Comparison of ENCODE assay signal across 18 cellular contexts in genomic region chr14:99239661-99240092, GRCh38. TPM values are rescaled to one million over a fixed set of nuclear protein-coding genes. Genes with fewer than 3 reads are reported as not detected.
DNase-seq lines count a peak whose midpoint lies in the region; ATAC-seq, FAIRE-seq and TF ChIP-seq lines count a peak whose summit lies in the region.
"Had no signal": no experiment of that assay in that cellular context is flagged by ENCODE, and none has a peak within 500 bp of the region (broad histone marks: within the 10 kb centered on the region; RNA-seq: fewer than 3 reads in every experiment).

No MANE protein-coding gene starts in this region.

- H3K36me3 ChIP-seq in breast epithelium (no peaks in the 10 kb centered on the region), esophagus squamous epithelium (peaks cover 0 to 12% (median 0%) of the 10 kb centered on the region in 3 donors)
- H3K36me3 ChIP-seq: MG63, tibial nerve had no signal

- intact Hi-C loops in MCF 10A (cut with micrococcal nuclease) (no loop called here), breast epithelium (cut with DNase I; ENCODE audit: low total_unique reads) (no loop called here), esophagus squamous epithelium (cut with DNase I) (no loop called here)
- intact Hi-C loops in activated CD4-positive, alpha-beta memory T cell treated with anti-CD3 and anti-CD28 coated beads for 36 hours (cut with micrococcal nuclease), result no loop called here

- DNase-seq in MCF 10A (ENCODE audit: unreplicated experiment), result peak; percentile 11
- no peak for DNase-seq in breast epithelium (ENCODE audit: low spot score in 2 of 2)
- no peak for DNase-seq in activated CD4-positive, alpha-beta memory T cell treated with anti-CD3 and anti-CD28 coated beads for 36 hours
- DNase-seq in esophagus squamous epithelium (lab: John Stamatoyannopoulos, UW), result no peak
- DNase-seq in urothelium cell line (ENCODE audit: low spot score), result peak; percentile 36
- DNase-seq in NK-92 treated with Interleukin-12 subunit alpha and Interleukin-12 subunit beta, amount 100 ng/mL, for 24 hours (lab: John Stamatoyannopoulos, UW), result no peak
- DNase-seq in NCI-H345 treated with DMSO at 0.1 percent for 48 hours (lab: John Stamatoyannopoulos, UW; ENCODE audit: unreplicated experiment), result no peak
- DNase-seq: activated CD8-positive, alpha-beta memory T cell treated with anti-CD3 and anti-CD28 coated beads, Interleukin-2, amount 50 U/mL, for 4 hours; body of pancreas; DMS53; islet precursor cell; MG63; NCI-H2029 treated with DMSO at 0.1 percent for 48 hours had no signal

- ATAC-seq in HG03139 (IDR thresholded peaks at IDR 0.05; ENCODE audit: unreplicated experiment), result no peak
- ATAC-seq: body of pancreas had no signal

- no peak for FAIRE-seq in urothelium cell line (lab: Jason Lieb, UNC)
- FAIRE-seq: endometrium, TTC549 had no signal

- H3K4me3 ChIP-seq in breast epithelium (no peak overlapping the region), esophagus squamous epithelium (no peak overlapping the region)
- H3K4me3 ChIP-seq: body of pancreas, MG63, tibial nerve had no signal

- H3K9me3 ChIP-seq in breast epithelium, result no peaks in the 10 kb centered on the region
- H3K9me3 ChIP-seq in esophagus squamous epithelium, result no peaks in the 10 kb centered on the region
- H3K9me3 ChIP-seq: body of pancreas, MG63 had no signal

- peaks cover 10% of the 10 kb centered on the region for H3K4me1 Mint-ChIP-seq in MCF 10A (ENCODE audit: insufficient read depth, unreplicated experiment)
- H3K4me1 Mint-ChIP-seq in activated CD4-positive, alpha-beta memory T cell treated with anti-CD3 and anti-CD28 coated beads for 36 hours (ENCODE audit: low read depth), result peaks cover 84% of the 10 kb centered on the region

- H3K36me3 Mint-ChIP-seq in MCF 10A (ENCODE audit: insufficient read depth, unreplicated experiment), result no peaks in the 10 kb centered on the region
- peaks cover 34% of the 10 kb centered on the region for H3K36me3 Mint-ChIP-seq in activated CD4-positive, alpha-beta memory T cell treated with anti-CD3 and anti-CD28 coated beads for 36 hours

- CTCF ChIA-PET in MCF 10A (lab: Yijun Ruan, JAX), result interaction anchor here (0.5 kb wide), 1 partner anchor 10 kb away, joined by 5 read pairs; no protein-coding TSS in a partner anchor
- CTCF ChIA-PET in activated CD4-positive, alpha-beta memory T cell treated with anti-CD3 and anti-CD28 coated beads for 36 hours (lab: Charles Lee), result interaction anchor here (0.9 to 1.7 kb wide), 6 partner anchors 9 to 149 kb away, joined by 3 to 6 read pairs (median 3); partner anchors contain the start of gene BCL11B

- H3K27ac ChIP-seq in breast epithelium (no peak overlapping the region), esophagus squamous epithelium (peak overlapping the region in 3 of 4 donors; percentile 14 to 42 (median 34))
- H3K27ac ChIP-seq: body of pancreas, tibial nerve had no signal

- TF ChIP-seq POLR2A in breast epithelium (IDR thresholded peaks at IDR 0.05) (no peak), esophagus squamous epithelium (IDR thresholded peaks at IDR 0.05) (no peak)

- H3K9me3 Mint-ChIP-seq in MCF 10A (ENCODE audit: unreplicated experiment), result peaks cover 7% of the 10 kb centered on the region
- no peaks in the 10 kb centered on the region for H3K9me3 Mint-ChIP-seq in activated CD4-positive, alpha-beta memory T cell treated with anti-CD3 and anti-CD28 coated beads for 36 hours

- no peaks in the 10 kb centered on the region for H3K27me3 Mint-ChIP-seq in MCF 10A (ENCODE audit: insufficient read depth, unreplicated experiment)
- no peaks in the 10 kb centered on the region for H3K27me3 Mint-ChIP-seq in activated CD4-positive, alpha-beta memory T cell treated with anti-CD3 and anti-CD28 coated beads for 36 hours

- H3K4me1 ChIP-seq in breast epithelium, result no peaks in the 10 kb centered on the region
- H3K4me1 ChIP-seq in esophagus squamous epithelium, result peaks cover 9 to 54% (median 30%) of the 10 kb centered on the region in 3 donors
- H3K4me1 ChIP-seq: body of pancreas, tibial nerve had no signal

- peak overlapping the region; percentile 1 for H3K4me3 Mint-ChIP-seq in MCF 10A (ENCODE audit: unreplicated experiment)
- H3K4me3 Mint-ChIP-seq in activated CD4-positive, alpha-beta memory T cell treated with anti-CD3 and anti-CD28 coated beads for 36 hours, result peak overlapping the region; percentile 55

- no peak overlapping the region for H3K27ac Mint-ChIP-seq in MCF 10A (ENCODE audit: low read depth, unreplicated experiment)
- H3K27ac Mint-ChIP-seq in activated CD4-positive, alpha-beta memory T cell treated with anti-CD3 and anti-CD28 coated beads for 36 hours, result peak overlapping the region; percentile 96
- H3K27ac Mint-ChIP-seq: progenitor cell of endocrine pancreas had no signal

- H3K27me3 ChIP-seq in breast epithelium, result peaks cover 0 to 14% of the 10 kb centered on the region in 2 donors
- peaks cover 0 to 14% (median 0%) of the 10 kb centered on the region in 4 donors for H3K27me3 ChIP-seq in esophagus squamous epithelium
- H3K27me3 ChIP-seq: body of pancreas, MG63 had no signal

- no TSS peak for BruUV-seq in MCF 10A (replicated peaks; lab: Mats Ljungman, UMichigan)

- TF ChIP-seq CTCF in MCF 10A (IDR thresholded peaks at IDR 0.05; ENCODE audit: unreplicated experiment), result no peak
- no peak for TF ChIP-seq CTCF in breast epithelium (IDR thresholded peaks at IDR 0.05)
- no peak for TF ChIP-seq CTCF in esophagus squamous epithelium (IDR thresholded peaks at IDR 0.05)

- 11 to 12% methylated on average over 6 to 7 of the region's 7 CpGs for WGBS in esophagus squamous epithelium, 2 donors

- POLR2A ChIA-PET in MCF 10A (lab: Yijun Ruan, JAX), result no interaction called here
- POLR2A ChIA-PET in activated CD4-positive, alpha-beta memory T cell treated with anti-CD3 and anti-CD28 coated beads for 36 hours (lab: Charles Lee), result interaction anchor here (23.9 kb wide), 1 partner anchor 26 kb away, joined by 425 read pairs; the partner anchor contains the start of gene BCL11B

RNA-seq across cellular contexts. Expression of gene BCL11B, which starts 32.3 kb away (rescaled TPM):
- total RNA-seq in MCF 10A (2022) (0.84 and 1.4 TPM in 2 replicates), breast epithelium (1 to 10 TPM in 2 of 3 donors, under 1 TPM in 1; 0.96 to 3.9 (median 2.6) TPM), esophagus squamous epithelium (10 to 100 TPM; 10.1 to 19.3 (median 12.9) TPM)
- total RNA-seq in activated CD4-positive, alpha-beta memory T cell treated with anti-CD3 and anti-CD28 coated beads for 36 hours, result 10 to 100 TPM; 48.9 to 49.1 TPM

Comparison
In these comparisons a context has a peak if more than half of its experiments do, and no peak if none do; other contexts are left out.
1. DNase-seq: peak in MCF 10A (single experiment) and urothelium cell line (single experiment); none in breast epithelium (0 of 2), activated CD4-positive, alpha-beta memory T cell treated with anti-CD3 and anti-CD28 coated beads for 36 hours (single experiment), esophagus squamous epithelium (single experiment), NK-92 treated with Interleukin-12 subunit alpha and Interleukin-12 subunit beta, amount 100 ng/mL, for 24 hours (single experiment) and NCI-H345 treated with DMSO at 0.1 percent for 48 hours (single experiment).
2. H3K27ac ChIP-seq: peak in esophagus squamous epithelium (3 of 4); none in breast epithelium (0 of 2).